Comparison of ENCODE assay signal across 16 cellular contexts in genomic region chr1:178954291-178954690, GRCh38.
"Had no signal": no experiment of that assay in that cellular context is flagged by ENCODE, and none has a peak within 500 bp of the region (broad histone marks: within the 10 kb centered on the region; RNA-seq: fewer than 3 reads in every experiment).

No MANE protein-coding gene starts in this region.

- H3K27me3 ChIP-seq: heart left ventricle, left lung, neutrophil, tibial artery had no signal

- H3K4me3 ChIP-seq: heart left ventricle, left lung, SK-N-MC, skin epidermis, tibial artery had no signal

- H3K27ac ChIP-seq: foreskin keratinocyte, left lung, neutrophil, SK-N-MC had no signal

- H3K27me3 Mint-ChIP-seq: activated naive CD4-positive, alpha-beta T cell treated with anti-CD3 and anti-CD28 coated beads, Interleukin-2, amount 10 ng/mL, durations not matched to agents 7 days and 5 days; activated T-helper 17 cell treated with anti-CD3 and anti-CD28 coated beads, Interleukin-2, amount 50 U/mL, for 72 hours had no signal

- H3K27ac Mint-ChIP-seq: activated naive CD4-positive, alpha-beta T cell treated with anti-CD3 and anti-CD28 coated beads, Interleukin-2, amount 10 ng/mL, durations not matched to agents 7 days and 5 days; activated T-helper 17 cell treated with anti-CD3 and anti-CD28 coated beads, Interleukin-2, amount 50 U/mL, for 72 hours; dendritic cell treated with granulocyte-macrophage colony-stimulating factor and Interleukin-4, amounts not matched to agents 40 ng/mL and 50 ng/mL, for 4 days; memory B cell; WTC11 had no signal

- H3K36me3 Mint-ChIP-seq: activated naive CD4-positive, alpha-beta T cell treated with anti-CD3 and anti-CD28 coated beads, Interleukin-2, amount 10 ng/mL, durations not matched to agents 7 days and 5 days; memory B cell; WTC11 had no signal

- H3K36me3 ChIP-seq: heart left ventricle, left lung, neutrophil, tibial artery had no signal

- DNase-seq: activated CD4-positive, alpha-beta T cell treated with anti-CD3 and anti-CD28 coated beads for 48 hours; activated CD8-positive, alpha-beta memory T cell treated with anti-CD3 and anti-CD28 coated beads for 24 hours; activated naive CD4-positive, alpha-beta T cell treated with anti-CD3 and anti-CD28 coated beads, Interleukin-2, amount 10 ng/mL, durations not matched to agents 7 days and 5 days; caudate nucleus; foreskin keratinocyte; heart left ventricle; left lung; T-helper 1 cell had no signal

- H3K4me1 ChIP-seq: foreskin keratinocyte, left lung had no signal

- ATAC-seq: activated T-helper 17 cell treated with anti-CD3 and anti-CD28 coated beads, Interleukin-2, amount 50 U/mL, for 72 hours; left lung; WTC11 had no signal

- H3K9me3 ChIP-seq: heart left ventricle, left lung, neutrophil, tibial artery had no signal

- H3K9me3 Mint-ChIP-seq: activated naive CD4-positive, alpha-beta T cell treated with anti-CD3 and anti-CD28 coated beads, Interleukin-2, amount 10 ng/mL, durations not matched to agents 7 days and 5 days; activated T-helper 17 cell treated with anti-CD3 and anti-CD28 coated beads, Interleukin-2, amount 50 U/mL, for 72 hours; dendritic cell treated with granulocyte-macrophage colony-stimulating factor and Interleukin-4, amounts not matched to agents 40 ng/mL and 50 ng/mL, for 4 days; memory B cell; WTC11 had no signal

- H3K4me1 Mint-ChIP-seq: activated naive CD4-positive, alpha-beta T cell treated with anti-CD3 and anti-CD28 coated beads, Interleukin-2, amount 10 ng/mL, durations not matched to agents 7 days and 5 days; activated T-helper 17 cell treated with anti-CD3 and anti-CD28 coated beads, Interleukin-2, amount 50 U/mL, for 72 hours; memory B cell; WTC11 had no signal

- H3K4me3 Mint-ChIP-seq: activated naive CD4-positive, alpha-beta T cell treated with anti-CD3 and anti-CD28 coated beads, Interleukin-2, amount 10 ng/mL, durations not matched to agents 7 days and 5 days; activated T-helper 17 cell treated with anti-CD3 and anti-CD28 coated beads, Interleukin-2, amount 50 U/mL, for 72 hours; dendritic cell treated with granulocyte-macrophage colony-stimulating factor and Interleukin-4, amounts not matched to agents 40 ng/mL and 50 ng/mL, for 4 days; memory B cell; WTC11 had no signal
